In the genomic region with DNA sequence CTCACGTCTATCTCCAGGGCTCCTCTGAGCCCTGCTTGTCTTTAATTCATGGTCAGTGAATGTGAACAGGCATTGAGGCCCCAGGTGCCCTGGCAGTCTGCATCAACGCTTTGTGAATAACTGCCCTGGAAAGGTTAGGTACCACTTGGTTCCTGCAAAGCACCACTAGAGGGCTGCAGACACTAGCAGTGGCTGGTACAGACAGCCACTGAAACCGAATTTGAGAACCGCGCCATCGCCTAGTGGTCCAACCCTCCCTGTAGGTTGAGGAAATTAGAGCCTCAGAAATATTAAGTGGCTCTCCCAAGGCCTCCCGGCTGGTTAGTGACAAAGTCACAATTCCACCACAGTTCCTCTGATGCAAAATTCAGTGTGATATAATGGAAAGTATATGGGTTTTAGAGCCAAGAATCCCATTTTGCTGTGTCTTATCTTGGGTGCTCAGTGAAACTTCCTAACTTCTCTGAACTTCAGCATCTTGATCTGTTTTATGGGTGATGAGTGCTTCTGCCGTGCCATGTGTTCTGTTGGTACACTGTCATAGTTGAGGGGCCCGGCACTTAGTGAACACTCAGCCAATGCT, we compare ENCODE assay signal across 8 cellular contexts.
A peak's percentile ranks its signal among the peaks of the same experiment; 100 is the strongest.
DNase-seq lines count a peak whose midpoint lies in the region; ATAC-seq and TF ChIP-seq lines count a peak whose summit lies in the region.

No MANE protein-coding gene starts in this region.

- in situ Hi-C loops in astrocyte of the cerebellum (cut with HindIII; ENCODE audit: low sequenced_read_pairs) = no loop called here

- TF ChIP-seq CTCF in GM12864 (IDR thresholded peaks at IDR 0.05; ENCODE audit: low read depth, low read length, missing control alignments) = peak; percentile 95
- peak; percentile 97 for TF ChIP-seq CTCF in astrocyte of the cerebellum (IDR thresholded peaks at IDR 0.05; ENCODE audit: low read depth, low read length, missing control alignments)

- DNase-seq in GM12864 (ENCODE audit: low read depth) = peak; percentile 33
- peak; percentile 14 for DNase-seq in NCI-H1436 treated with DMSO at 0.1 percent for 48 hours (lab: John Stamatoyannopoulos, UW)
- peak; percentile 52 for DNase-seq in T-helper 9 cell
- peak; percentile 67 for DNase-seq in astrocyte of the cerebellum (ENCODE audit: low read depth)
- DNase-seq in hippocampal formation (lab: John Stamatoyannopoulos, UW) = peak; percentile 64 to 70
- peak; percentile 60 for DNase-seq in stimulated activated CD4-positive, alpha-beta T cell treated with anti-CD3 and anti-CD28 coated beads, Interleukin-12 subunit alpha, Interleukin-12 subunit beta, amount 100 ng/mL, for 4 hours

- ATAC-seq in HG02610 (IDR thresholded peaks at IDR 0.05; ENCODE audit: unreplicated experiment) (peak; percentile 89), GM19324 (IDR thresholded peaks at IDR 0.05; ENCODE audit: low FRiP score, unreplicated experiment) (no peak)

- no peak overlapping the region for H3K4me3 ChIP-seq in GM12864 (ENCODE audit: low read depth, low read length)
- H3K4me3 ChIP-seq in astrocyte of the cerebellum (ENCODE audit: low read depth, low read length) = no peak overlapping the region

Comparison
In these comparisons a context has a peak if more than half of its experiments do, and no peak if none do; other contexts are left out.
1. DNase-seq: peak in every context shown above with its lines; median percentile 67 in astrocyte of the cerebellum; 67 in hippocampal formation; 60 in stimulated activated CD4-positive, alpha-beta T cell treated with anti-CD3 and anti-CD28 coated beads, Interleukin-12 subunit alpha, Interleukin-12 subunit beta, amount 100 ng/mL, for 4 hours; 52 in T-helper 9 cell; 33 in GM12864; 14 in NCI-H1436 treated with DMSO at 0.1 percent for 48 hours.